Comparison of ENCODE assay signal across 10 cellular contexts in the genomic region with DNA sequence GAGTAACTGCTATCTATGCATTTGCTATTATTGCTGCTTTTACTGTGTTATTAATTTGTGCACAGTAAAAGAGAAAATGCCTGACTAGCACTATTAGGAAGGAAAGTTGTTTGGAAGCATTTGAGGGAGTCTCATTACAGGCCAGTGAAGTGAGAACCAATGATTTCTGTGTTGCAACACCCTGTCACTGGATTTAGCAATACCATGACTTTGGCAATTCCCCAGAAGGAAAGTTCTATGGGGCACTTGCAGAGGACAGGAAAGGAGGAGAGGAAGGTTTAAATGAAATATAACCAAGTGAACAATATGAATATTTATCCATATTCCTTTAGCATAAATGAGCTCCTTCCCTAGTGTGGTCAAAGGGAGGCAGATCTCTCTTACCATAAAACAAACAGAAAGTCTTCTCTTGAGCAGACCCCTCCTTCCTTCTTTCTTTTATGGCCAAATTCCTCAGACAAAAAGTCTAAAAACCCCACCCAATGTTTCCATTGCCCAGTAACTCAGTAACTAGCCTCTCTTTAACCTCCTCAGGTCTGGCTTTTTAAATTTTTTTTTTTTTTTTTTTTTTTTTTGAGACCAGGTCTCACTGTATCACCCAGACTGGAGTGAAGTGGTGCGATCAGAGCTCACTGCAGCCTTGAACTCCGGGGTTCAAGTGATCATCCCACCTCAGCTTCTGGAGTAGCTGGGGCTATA. TPM values are rescaled to one million over a fixed set of nuclear protein-coding genes. Genes with fewer than 3 reads are reported as not detected.
A peak's percentile ranks its signal among the peaks of the same experiment; 100 is the strongest.
DNase-seq lines count a peak whose midpoint lies in the region; ATAC-seq and TF ChIP-seq lines count a peak whose summit lies in the region.
"Had no signal": no experiment of that assay in that cellular context is flagged by ENCODE, and none has a peak within 500 bp of the region (broad histone marks: within the 10 kb centered on the region; RNA-seq: fewer than 3 reads in every experiment).

No MANE protein-coding gene starts in this region.

- no peak for TF ChIP-seq CTCF in colonic mucosa (IDR thresholded peaks at IDR 0.05)
- TF ChIP-seq CTCF in left lung (IDR thresholded peaks at IDR 0.05), result no peak
- no peak for TF ChIP-seq CTCF in upper lobe of right lung (IDR thresholded peaks at IDR 0.05)

- no peak overlapping the region for H3K4me3 ChIP-seq in colonic mucosa
- no peak overlapping the region for H3K4me3 ChIP-seq in left lung
- no peak overlapping the region for H3K4me3 ChIP-seq in upper lobe of right lung
- no peak overlapping the region for H3K4me3 ChIP-seq in HAP-1

- no peak overlapping the region for H3K9ac ChIP-seq in colonic mucosa (ENCODE audit: low read depth in 2 of 2, low read length in 2 of 2)

- H3K4me1 ChIP-seq in colonic mucosa (no peaks in the 10 kb centered on the region), left lung (peaks cover 21 to 86% of the 10 kb centered on the region in 2 donors), upper lobe of right lung (peaks cover 43% of the 10 kb centered on the region), HAP-1 (peaks cover 2% of the 10 kb centered on the region)

- H3K9me3 ChIP-seq in colonic mucosa, result no peaks in the 10 kb centered on the region
- no peaks in the 10 kb centered on the region for H3K9me3 ChIP-seq in left lung
- H3K9me3 ChIP-seq in upper lobe of right lung, result no peaks in the 10 kb centered on the region
- H3K9me3 ChIP-seq in HAP-1, result no peaks in the 10 kb centered on the region

- no peaks in the 10 kb centered on the region for H3K27me3 ChIP-seq in colonic mucosa
- H3K27me3 ChIP-seq in left lung, result no peaks in the 10 kb centered on the region
- H3K27me3 ChIP-seq in upper lobe of right lung, result no peaks in the 10 kb centered on the region
- H3K27me3 ChIP-seq in HAP-1 (ENCODE audit: low read depth), result no peaks in the 10 kb centered on the region; the same call in 1 of the 2 replicates

- no peaks in the 10 kb centered on the region for H3K36me3 ChIP-seq in colonic mucosa
- H3K36me3 ChIP-seq in left lung, result no peaks in the 10 kb centered on the region
- no peaks in the 10 kb centered on the region for H3K36me3 ChIP-seq in upper lobe of right lung
- no peaks in the 10 kb centered on the region for H3K36me3 ChIP-seq in HAP-1 (replicated peaks)

- H3K27ac ChIP-seq in colonic mucosa (peak overlapping the region; percentile 13), left lung (peak overlapping the region; percentile 65 to 74), upper lobe of right lung (peak overlapping the region; percentile 75)

- DNase-seq in M059J (ENCODE audit: low read depth) (peak; percentile 49), colonic mucosa (peak; percentile 61), left lung (no peak), upper lobe of right lung (no peak), HAP-1 (ENCODE audit: low spot score in 2 of 2) (no peak)
- DNase-seq: foreskin melanocyte, GF-D8, NCI-H2029 had no signal

- intact Hi-C loops in colonic mucosa (cut with DNase I), result no loop called here
- intact Hi-C loops in left lung (cut with DNase I), result loop anchor here in 1 of 2 donors (10.0 kb wide), 1 partner anchor 107 kb away; no protein-coding TSS in a partner anchor
- intact Hi-C loops in upper lobe of right lung (cut with DNase I), result no loop called here

- peak; percentile 33 for ATAC-seq in left lung
- ATAC-seq in upper lobe of right lung, result peak; percentile 22
- ATAC-seq in GM18511 (IDR thresholded peaks at IDR 0.05; ENCODE audit: unreplicated experiment), result no peak
- no peak for ATAC-seq in HG03280 (IDR thresholded peaks at IDR 0.05; ENCODE audit: unreplicated experiment)

- in situ Hi-C loops in HAP-1 (cut with MboI; ENCODE audit: low sequenced_read_pairs), result loop anchor here (10.0 kb wide), 1 partner anchor 547 kb away; no protein-coding TSS in a partner anchor

RNA-seq across cellular contexts. Expression of a gene that starts 5.5 kb away (rescaled TPM):
- 0.10 and 0.49 TPM in 2 replicates for total RNA-seq in M059J (2014; rRNA removed; shearing (Covaris generic))
- total RNA-seq in colonic mucosa (1 to 10 TPM; 1.7 to 3.0 TPM), left lung (10 to 100 TPM; 14.7 to 27.6 TPM), upper lobe of right lung (22.3 TPM)

Comparison
In these comparisons a context has a peak if more than half of its experiments do, and no peak if none do; other contexts are left out.
1. DNase-seq: peak in M059J (single experiment) and colonic mucosa (single experiment); none in left lung (0 of 2), upper lobe of right lung (single experiment) and HAP-1 (0 of 2).
2. H3K27ac ChIP-seq: peak in every context shown above with its lines; median percentile 75 in upper lobe of right lung; 70 in left lung; 13 in colonic mucosa.
3. ATAC-seq: peak in left lung (single experiment) and upper lobe of right lung (single experiment); none in GM18511 (single experiment) and HG03280 (single experiment).